9 cellular contexts compared by ENCODE assay signal in the genomic region with DNA sequence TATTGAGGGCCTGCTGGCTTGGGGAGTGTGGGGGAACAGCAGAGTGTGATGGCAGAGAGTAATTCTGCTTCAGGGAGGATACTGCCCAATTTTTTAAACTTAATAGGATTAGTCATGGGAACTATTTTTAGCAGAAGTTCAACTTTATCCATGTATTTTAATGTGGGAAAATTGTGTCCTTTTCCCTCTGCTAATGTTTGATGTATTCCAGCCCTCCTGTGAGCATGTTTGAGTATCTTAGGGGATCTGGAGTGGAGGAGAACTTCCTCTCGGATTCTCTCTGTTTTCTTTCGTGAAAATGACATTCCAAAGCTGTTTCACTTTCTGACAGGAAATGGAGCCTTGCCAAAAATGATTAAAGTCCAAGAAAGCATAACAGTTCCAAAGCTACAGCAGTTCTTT.
DNase-seq lines count a peak whose midpoint lies in the region; ATAC-seq and TF ChIP-seq lines count a peak whose summit lies in the region.
"Had no signal": no experiment of that assay in that cellular context is flagged by ENCODE, and none has a peak within 500 bp of the region (broad histone marks: within the 10 kb centered on the region; RNA-seq: fewer than 3 reads in every experiment).

No MANE protein-coding gene starts in this region.

- no peak for TF ChIP-seq CTCF in astrocyte of the cerebellum (IDR thresholded peaks at IDR 0.05; ENCODE audit: low read depth, low read length, missing control alignments)
- TF ChIP-seq CTCF in right atrium auricular region (IDR thresholded peaks at IDR 0.05) = no peak
- no peak for TF ChIP-seq CTCF in gastrocnemius medialis (IDR thresholded peaks at IDR 0.05 in 4 of 5, conservative IDR thresholded peaks at IDR 0.05 in 1 of 5)

- in situ Hi-C loops in astrocyte of the cerebellum (cut with HindIII; ENCODE audit: low sequenced_read_pairs) = no loop called here
- in situ Hi-C loops in gastrocnemius medialis (cut with MboI; ENCODE audit: low sequenced_read_pairs in 4 of 4) = no loop called here

- DNase-seq in GM03348 (ENCODE audit: low spot score) = peak; percentile 33
- peak; percentile 66 for DNase-seq in astrocyte of the cerebellum (ENCODE audit: low read depth)
- no peak for DNase-seq in right atrium auricular region (ENCODE audit: low spot score)
- no peak for DNase-seq in gastrocnemius medialis
- DNase-seq in head of caudate nucleus = no peak
- DNase-seq in NCI-H1092 (lab: John Stamatoyannopoulos, UW) = no peak
- DNase-seq: cerebellar nuclear complex had no signal

- H3K27me3 ChIP-seq in right atrium auricular region (no peaks in the 10 kb centered on the region), gastrocnemius medialis (no peaks in the 10 kb centered on the region)

- ATAC-seq in gastrocnemius medialis (peak; percentile 39 to 53), GM19023 (IDR thresholded peaks at IDR 0.05; ENCODE audit: unreplicated experiment) (no peak), HG03521 (IDR thresholded peaks at IDR 0.05; ENCODE audit: unreplicated experiment) (no peak)

- H3K9me3 ChIP-seq in right atrium auricular region (no peaks in the 10 kb centered on the region), gastrocnemius medialis (no peaks in the 10 kb centered on the region)

- H3K36me3 ChIP-seq in right atrium auricular region = no peaks in the 10 kb centered on the region
- no peaks in the 10 kb centered on the region for H3K36me3 ChIP-seq in gastrocnemius medialis

- H3K4me1 ChIP-seq in right atrium auricular region = peaks cover 0 to 28% of the 10 kb centered on the region in 2 donors
- peaks cover 11 to 16% of the 10 kb centered on the region in 2 donors for H3K4me1 ChIP-seq in gastrocnemius medialis

- peak overlapping the region; percentile 51 to 74 for H3K27ac ChIP-seq in right atrium auricular region
- peak overlapping the region; percentile 47 to 67 (median 51) for H3K27ac ChIP-seq in gastrocnemius medialis

- TF ChIP-seq POLR2A in gastrocnemius medialis (IDR thresholded peaks at IDR 0.05) = no peak

- H3K4me3 ChIP-seq in astrocyte of the cerebellum (ENCODE audit: low read depth, low read length) = no peak overlapping the region
- H3K4me3 ChIP-seq in right atrium auricular region = peak overlapping the region in 1 of 2 donors; percentile 12
- H3K4me3 ChIP-seq in gastrocnemius medialis = no peak overlapping the region

- intact Hi-C loops in gastrocnemius medialis (cut with DNase I; ENCODE audit: low total_unique reads) (no loop called here), head of caudate nucleus (cut with DNase I) (no loop called here)

Comparison
In these comparisons a context has a peak if more than half of its experiments do, and no peak if none do; other contexts are left out.
1. DNase-seq: peak in GM03348 (single experiment) and astrocyte of the cerebellum (single experiment); none in right atrium auricular region (single experiment), gastrocnemius medialis (0 of 2), head of caudate nucleus (0 of 42) and NCI-H1092 (single experiment).
2. ATAC-seq: peak in gastrocnemius medialis (2 of 2); none in GM19023 (single experiment) and HG03521 (single experiment).